In the genomic region with DNA sequence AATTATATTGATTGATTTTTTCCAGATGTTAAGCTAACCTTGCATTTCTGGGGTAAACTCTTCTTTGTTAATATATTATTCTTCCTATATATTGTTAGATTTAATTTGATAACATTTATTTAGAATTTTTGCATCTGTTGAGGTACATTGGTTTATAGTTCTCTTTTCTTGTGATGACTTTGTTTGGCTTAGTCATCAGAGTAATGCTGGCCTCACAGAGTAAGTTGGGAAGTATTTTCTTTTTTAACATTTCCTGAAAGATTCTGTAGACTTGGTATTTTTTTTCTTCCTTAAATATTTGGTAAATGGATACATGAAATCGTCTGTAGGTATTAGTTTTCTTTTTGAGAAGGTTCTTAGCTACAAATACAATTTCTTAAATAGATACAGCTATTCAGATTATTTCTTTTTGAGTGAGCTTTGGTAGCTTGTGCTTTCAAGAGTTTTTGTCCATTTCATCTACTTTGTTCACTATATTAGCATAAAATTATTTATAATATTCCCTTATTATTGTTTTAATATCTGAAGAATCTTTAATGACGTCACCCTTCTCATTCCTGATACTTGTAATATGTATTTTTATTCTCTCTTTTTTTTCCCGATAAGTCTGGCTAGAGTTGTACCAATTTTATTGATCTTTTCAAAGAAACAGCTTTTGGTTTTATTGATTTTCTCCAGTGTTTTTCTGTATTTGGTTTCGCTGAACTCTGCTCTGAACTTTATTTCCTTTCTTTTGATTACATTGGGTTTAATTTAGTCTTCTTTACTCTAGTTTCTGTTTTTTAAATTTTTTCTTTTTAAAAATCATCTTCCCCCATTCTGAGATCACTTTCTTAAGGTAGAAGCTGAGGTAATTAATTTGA, we compare ENCODE assay signal across 1 cellular context.
TF ChIP-seq lines count a peak whose summit lies in the region.

No MANE protein-coding gene starts in this region.

TF ChIP-seq in endothelial cell of umbilical vein, 7 proteins besides CTCF, POLR2A, EP300 and RAD21 (continued from another document):
- TF ChIP-seq JUN (IDR thresholded peaks at IDR 0.05; ENCODE audit: borderline replicate concordance, insufficient read depth, insufficient read length, low read depth) (no peak), EZH2 (IDR thresholded peaks at IDR 0.05; ENCODE audit: borderline replicate concordance, low read depth, low read length, severe bottlenecking) (no peak), GATA2 (IDR thresholded peaks at IDR 0.05; ENCODE audit: insufficient read depth, insufficient read length, low read depth, low read length) (no peak)
